9 cellular contexts compared by ENCODE assay signal in genomic region chr17:35314415-35315216, GRCh38. TPM values are rescaled to one million over a fixed set of nuclear protein-coding genes. Genes with fewer than 3 reads are reported as not detected.
DNase-seq lines count a peak whose midpoint lies in the region; ATAC-seq and TF ChIP-seq lines count a peak whose summit lies in the region.
"Had no signal": no experiment of that assay in that cellular context is flagged by ENCODE, and none has a peak within 500 bp of the region (broad histone marks: within the 10 kb centered on the region; RNA-seq: fewer than 3 reads in every experiment).

No MANE protein-coding gene starts in this region.

- peak overlapping the region; percentile 19 for H3K27ac Mint-ChIP-seq in activated naive CD4-positive, alpha-beta T cell treated with anti-CD3 and anti-CD28 coated beads, Interleukin-2, amount 10 ng/mL, durations not matched to agents 7 days and 5 days
- H3K27ac Mint-ChIP-seq in memory B cell, result peak overlapping the region; percentile 82
- peak overlapping the region; percentile 70 for H3K27ac Mint-ChIP-seq in type B pancreatic cell

- POLR2A ChIA-PET in HEK293T (lab: Yijun Ruan, JAX), result no interaction called here

- CTCF ChIA-PET in activated naive CD4-positive, alpha-beta T cell treated with anti-CD3 and anti-CD28 coated beads, Interleukin-2, amount 10 ng/mL, durations not matched to agents 7 days and 5 days (lab: Charles Lee), result interaction anchor here (1.4 to 5.6 kb wide), 4 partner anchors 12 to 222 kb away, joined by 3 to 86 read pairs (median 8); partner anchors contain the start of gene SLFN12L
- CTCF ChIA-PET in HEK293T (lab: Yijun Ruan, JAX), result interaction anchor here (0.5 to 0.6 kb wide), 2 partner anchors 195 to 225 kb away, joined by 3 to 4 read pairs; no protein-coding TSS in a partner anchor

- H3K9me3 Mint-ChIP-seq in activated naive CD4-positive, alpha-beta T cell treated with anti-CD3 and anti-CD28 coated beads, Interleukin-2, amount 10 ng/mL, durations not matched to agents 7 days and 5 days, result peaks cover 5% of the 10 kb centered on the region
- no peaks in the 10 kb centered on the region for H3K9me3 Mint-ChIP-seq in memory B cell
- H3K9me3 Mint-ChIP-seq in type B pancreatic cell, result no peaks in the 10 kb centered on the region

- DNase-seq in activated naive CD4-positive, alpha-beta T cell treated with anti-CD3 and anti-CD28 coated beads, Interleukin-2, amount 10 ng/mL, durations not matched to agents 7 days and 5 days, result no peak
- no peak for DNase-seq in activated naive CD4-positive, alpha-beta T cell (lab: John Stamatoyannopoulos, UW)
- DNase-seq in adipocyte (ENCODE audit: low read depth) (peak; percentile 15), memory B cell (ENCODE audit: low spot score in 2 of 2) (peak in 1 of 2 donors; percentile 2), type B pancreatic cell (ENCODE audit: extremely low spot score, unreplicated experiment) (no peak), HEK293T (ENCODE audit: extremely low spot score) (no peak), cortex of kidney (lab: John Stamatoyannopoulos, UW) (no peak), 8988T (no peak)

- no peak for TF ChIP-seq CTCF in type B pancreatic cell (conservative IDR thresholded peaks at IDR 0.05)

- H3K36me3 ChIP-seq in adipocyte (ENCODE audit: control insufficient read depth, insufficient read depth, low read length, severe bottlenecking), result no peaks in the 10 kb centered on the region

- H3K4me3 Mint-ChIP-seq in activated naive CD4-positive, alpha-beta T cell treated with anti-CD3 and anti-CD28 coated beads, Interleukin-2, amount 10 ng/mL, durations not matched to agents 7 days and 5 days, result peak overlapping the region; percentile 82
- H3K4me3 Mint-ChIP-seq in memory B cell (peak overlapping the region; percentile 19), type B pancreatic cell (no peak overlapping the region)

- peaks cover 41% of the 10 kb centered on the region for H3K4me1 Mint-ChIP-seq in activated naive CD4-positive, alpha-beta T cell treated with anti-CD3 and anti-CD28 coated beads, Interleukin-2, amount 10 ng/mL, durations not matched to agents 7 days and 5 days
- peaks cover 13% of the 10 kb centered on the region for H3K4me1 Mint-ChIP-seq in memory B cell
- H3K4me1 Mint-ChIP-seq in type B pancreatic cell (ENCODE audit: unreplicated experiment), result peaks cover 13% of the 10 kb centered on the region

- H3K27me3 ChIP-seq in adipocyte (replicated peaks; ENCODE audit: control insufficient read depth, insufficient read depth, low read length), result no peaks in the 10 kb centered on the region

- H3K36me3 Mint-ChIP-seq in activated naive CD4-positive, alpha-beta T cell treated with anti-CD3 and anti-CD28 coated beads, Interleukin-2, amount 10 ng/mL, durations not matched to agents 7 days and 5 days, result peaks cover 10% of the 10 kb centered on the region
- no peaks in the 10 kb centered on the region for H3K36me3 Mint-ChIP-seq in memory B cell
- no peaks in the 10 kb centered on the region for H3K36me3 Mint-ChIP-seq in type B pancreatic cell

- H3K4me3 ChIP-seq in adipocyte (ENCODE audit: low read length), result no peak overlapping the region

- peaks cover 13% of the 10 kb centered on the region for H3K27me3 Mint-ChIP-seq in activated naive CD4-positive, alpha-beta T cell treated with anti-CD3 and anti-CD28 coated beads, Interleukin-2, amount 10 ng/mL, durations not matched to agents 7 days and 5 days
- H3K27me3 Mint-ChIP-seq in memory B cell, result no peaks in the 10 kb centered on the region
- peaks cover 27% of the 10 kb centered on the region for H3K27me3 Mint-ChIP-seq in type B pancreatic cell

- peaks cover 19% of the 10 kb centered on the region for H3K4me1 ChIP-seq in adipocyte (ENCODE audit: control insufficient read depth, insufficient read depth, low read length)

- ATAC-seq in memory B cell (ENCODE audit: low read depth), result no peak
- ATAC-seq: activated CD4-positive, CD25-positive, alpha-beta regulatory T cell treated with anti-CD3 and anti-CD28 coated beads, Interleukin-2, amount 50 U/mL, for 24 hours had no signal

- H3K9ac ChIP-seq in adipocyte (ENCODE audit: low read length), result no peak overlapping the region

- no peaks in the 10 kb centered on the region for H3K9me3 ChIP-seq in adipocyte (ENCODE audit: control insufficient read depth, low read length)

TF ChIP-seq in HEK293T, 16 proteins besides CTCF, POLR2A, EP300 and RAD21:
- no peak for TF ChIP-seq FOXA1 (IDR thresholded peaks at IDR 0.05)
- no peak for TF ChIP-seq ZNF384 (IDR thresholded peaks at IDR 0.05)

RNA-seq across cellular contexts. Expression of gene SLFN11, which starts 58.8 kb away (rescaled TPM):
- 19.8 and 30.7 TPM in 2 replicates for total RNA-seq in type B pancreatic cell (ENCODE audit: low replicate concordance)

Comparison
In these comparisons a context has a peak if more than half of its experiments do, and no peak if none do; other contexts are left out.
1. H3K27ac Mint-ChIP-seq: peak in every context shown above with its lines; median percentile 82 in memory B cell; 70 in type B pancreatic cell; 19 in activated naive CD4-positive, alpha-beta T cell treated with anti-CD3 and anti-CD28 coated beads, Interleukin-2, amount 10 ng/mL, durations not matched to agents 7 days and 5 days.